ENCODE assay signal across 15 cellular contexts in genomic region chr5:143093452-143094086, GRCh38.
DNase-seq lines count a peak whose midpoint lies in the region; ATAC-seq and TF ChIP-seq lines count a peak whose summit lies in the region.
"Had no signal": no experiment of that assay in that cellular context is flagged by ENCODE, and none has a peak within 500 bp of the region (broad histone marks: within the 10 kb centered on the region; RNA-seq: fewer than 3 reads in every experiment).

No MANE protein-coding gene starts in this region.

- intact Hi-C loops in natural killer cell (cut with micrococcal nuclease), result no loop called here
- intact Hi-C loops in colonic mucosa (cut with DNase I), result no loop called here
- intact Hi-C loops in PC-3 (cut with micrococcal nuclease), result no loop called here

- peak overlapping the region; percentile 68 for H3K4me3 Mint-ChIP-seq in natural killer cell treated with Interleukin-12 subunit alpha and Interleukin-12 subunit beta and Interleukin-15 and Interleukin-18, amount 100 ng/mL, for 72 hours
- H3K4me3 Mint-ChIP-seq in natural killer cell, result no peak overlapping the region
- no peak overlapping the region for H3K4me3 Mint-ChIP-seq in central memory CD8-positive, alpha-beta T cell

- peaks cover 23 to 30% of the 10 kb centered on the region in 2 donors for H3K4me1 Mint-ChIP-seq in natural killer cell treated with Interleukin-12 subunit alpha and Interleukin-12 subunit beta and Interleukin-15 and Interleukin-18, amount 100 ng/mL, for 72 hours (ENCODE audit: low read depth in 2 of 2)
- peaks cover 0 to 34% of the 10 kb centered on the region in 2 donors for H3K4me1 Mint-ChIP-seq in natural killer cell
- H3K4me1 Mint-ChIP-seq in central memory CD8-positive, alpha-beta T cell, result peaks cover 15% of the 10 kb centered on the region

- TF ChIP-seq CTCF in natural killer cell (IDR thresholded peaks at IDR 0.05) (no peak), colonic mucosa (IDR thresholded peaks at IDR 0.05) (no peak), PC-3 (conservative IDR thresholded peaks at IDR 0.05; ENCODE audit: low read depth, low read length) (no peak)

- H3K4me3 ChIP-seq in muscle layer of colon (ENCODE audit: low read depth in 1 of 2, low read length in 2 of 2) (peak overlapping the region in 1 of 2 donors; percentile 32), colonic mucosa (no peak overlapping the region), PC-3 (ENCODE audit: low read length) (no peak overlapping the region)
- H3K4me3 ChIP-seq: body of pancreas, SJSA1 had no signal

- H3F3A ChIP-seq in PC-3 (ENCODE audit: low read length, unreplicated experiment), result no peaks in the 10 kb centered on the region

- no peaks in the 10 kb centered on the region for H3K79me2 ChIP-seq in PC-3 (ENCODE audit: low read length)
- H3K79me2 ChIP-seq: parathyroid adenoma had no signal

- BruUV-seq in PC-3 (replicated peaks; lab: Mats Ljungman, UMichigan), result no TSS peak

- H3K27me3 ChIP-seq in muscle layer of colon (ENCODE audit: control insufficient read depth in 1 of 2, insufficient read depth in 2 of 2, low read length in 2 of 2) (no peaks in the 10 kb centered on the region), colonic mucosa (no peaks in the 10 kb centered on the region), PC-3 (ENCODE audit: low read length) (no peaks in the 10 kb centered on the region)
- H3K27me3 ChIP-seq: BE2C, body of pancreas, SJSA1 had no signal

- H3K4me1 ChIP-seq in muscle layer of colon (ENCODE audit: insufficient read depth, low read length), result no peaks in the 10 kb centered on the region
- no peaks in the 10 kb centered on the region for H3K4me1 ChIP-seq in colonic mucosa
- no peaks in the 10 kb centered on the region for H3K4me1 ChIP-seq in PC-3 (ENCODE audit: insufficient read depth, low read length)
- H3K4me1 ChIP-seq: BE2C, body of pancreas, parathyroid adenoma, SJSA1 had no signal

- no peak overlapping the region for H2AFZ ChIP-seq in PC-3 (ENCODE audit: low read length)
- H2AFZ ChIP-seq: parathyroid adenoma had no signal

- no peak for ATAC-seq in natural killer cell treated with Interleukin-12 subunit alpha and Interleukin-12 subunit beta and Interleukin-15 and Interleukin-18, amount 100 ng/mL, for 72 hours
- no peak for ATAC-seq in natural killer cell
- no peak for ATAC-seq in central memory CD8-positive, alpha-beta T cell (replicated peaks; ENCODE audit: extremely low read depth, poor library complexity, severe bottlenecking)
- ATAC-seq in HG03520 (IDR thresholded peaks at IDR 0.05; ENCODE audit: unreplicated experiment), result no peak
- ATAC-seq in PC-3, result no peak
- ATAC-seq: body of pancreas had no signal

- H3K9me2 ChIP-seq in PC-3 (replicated peaks; ENCODE audit: low read length), result no peaks in the 10 kb centered on the region

- H3K27ac ChIP-seq in muscle layer of colon (ENCODE audit: low read depth, low read length) (no peak overlapping the region), colonic mucosa (no peak overlapping the region), PC-3 (ENCODE audit: low read length) (no peak overlapping the region)
- H3K27ac ChIP-seq: body of pancreas, parathyroid adenoma, SJSA1 had no signal

- H3K36me3 ChIP-seq in muscle layer of colon (ENCODE audit: insufficient read depth, low read length) (no peaks in the 10 kb centered on the region), colonic mucosa (no peaks in the 10 kb centered on the region), PC-3 (ENCODE audit: low read depth, low read length) (no peaks in the 10 kb centered on the region)
- H3K36me3 ChIP-seq: BE2C, SJSA1 had no signal

- peaks cover 15% of the 10 kb centered on the region for H3K36me3 Mint-ChIP-seq in natural killer cell treated with Interleukin-12 subunit alpha and Interleukin-12 subunit beta and Interleukin-15 and Interleukin-18, amount 100 ng/mL, for 72 hours
- peaks cover 9% of the 10 kb centered on the region for H3K36me3 Mint-ChIP-seq in natural killer cell
- H3K36me3 Mint-ChIP-seq in central memory CD8-positive, alpha-beta T cell (ENCODE audit: insufficient read depth), result peaks cover 14% of the 10 kb centered on the region

- H3K27me3 Mint-ChIP-seq in natural killer cell treated with Interleukin-12 subunit alpha and Interleukin-12 subunit beta and Interleukin-15 and Interleukin-18, amount 100 ng/mL, for 72 hours, result no peaks in the 10 kb centered on the region
- H3K27me3 Mint-ChIP-seq in natural killer cell (ENCODE audit: low read depth in 2 of 2), result no peaks in the 10 kb centered on the region
- no peaks in the 10 kb centered on the region for H3K27me3 Mint-ChIP-seq in central memory CD8-positive, alpha-beta T cell

- H3K9me3 Mint-ChIP-seq in natural killer cell treated with Interleukin-12 subunit alpha and Interleukin-12 subunit beta and Interleukin-15 and Interleukin-18, amount 100 ng/mL, for 72 hours, result no peaks in the 10 kb centered on the region
- H3K9me3 Mint-ChIP-seq in natural killer cell, result no peaks in the 10 kb centered on the region
- H3K9me3 Mint-ChIP-seq in central memory CD8-positive, alpha-beta T cell, result no peaks in the 10 kb centered on the region

- peak overlapping the region; percentile 35 to 83 for H3K27ac Mint-ChIP-seq in natural killer cell treated with Interleukin-12 subunit alpha and Interleukin-12 subunit beta and Interleukin-15 and Interleukin-18, amount 100 ng/mL, for 72 hours
- peak overlapping the region in 1 of 2 donors; percentile 21 for H3K27ac Mint-ChIP-seq in natural killer cell
- peak overlapping the region; percentile 17 for H3K27ac Mint-ChIP-seq in central memory CD8-positive, alpha-beta T cell (ENCODE audit: low read depth)

- H3K4me2 ChIP-seq in PC-3 (ENCODE audit: low read length), result no peak overlapping the region

- peak overlapping the region; percentile 21 for H3K9ac ChIP-seq in muscle layer of colon (ENCODE audit: low read length)
- no peak overlapping the region for H3K9ac ChIP-seq in colonic mucosa (ENCODE audit: low read depth in 2 of 2, low read length in 2 of 2)
- H3K9ac ChIP-seq in PC-3 (ENCODE audit: low read length), result no peak overlapping the region
- H3K9ac ChIP-seq: parathyroid adenoma had no signal

- H3K9me3 ChIP-seq in muscle layer of colon (ENCODE audit: low read length) (no peaks in the 10 kb centered on the region), colonic mucosa (no peaks in the 10 kb centered on the region), PC-3 (ENCODE audit: low read length) (no peaks in the 10 kb centered on the region)
- H3K9me3 ChIP-seq: BE2C, body of pancreas, SJSA1 had no signal

- DNase-seq in natural killer cell treated with Interleukin-12 subunit alpha and Interleukin-12 subunit beta and Interleukin-15 and Interleukin-18, amount 100 ng/mL, for 72 hours (ENCODE audit: low spot score), result no peak
- no peak for DNase-seq in natural killer cell
- DNase-seq in central memory CD8-positive, alpha-beta T cell (ENCODE audit: low spot score in 2 of 2), result no peak
- DNase-seq in NCI-H774 (lab: John Stamatoyannopoulos, UW), result no peak
- no peak for DNase-seq in colonic mucosa
- no peak for DNase-seq in PC-3
- DNase-seq: BE2C; body of pancreas; DND-41; glutamatergic neuron; stimulated activated CD4-positive, alpha-beta T cell treated with anti-CD3 and anti-CD28 coated beads, Interleukin-1b, Interleukin-23, amount 100 ng/mL, for 48 hours had no signal

- POLR2A ChIA-PET in PC-3 (lab: Charles Lee; ENCODE audit: unreplicated experiment), result no interaction called here

- no peaks in the 10 kb centered on the region for H4K20me1 ChIP-seq in PC-3 (ENCODE audit: low read length)

- CTCF ChIA-PET in PC-3 (lab: Charles Lee), result no interaction called here
